In genomic region chr4:140286503-140286902, GRCh38 we compare ENCODE assay signal across 17 cellular contexts.
DNase-seq lines count a peak whose midpoint lies in the region; ATAC-seq lines count a peak whose summit lies in the region.
"Had no signal": no experiment of that assay in that cellular context is flagged by ENCODE, and none has a peak within 500 bp of the region (broad histone marks: within the 10 kb centered on the region; RNA-seq: fewer than 3 reads in every experiment).

No MANE protein-coding gene starts in this region.

- DNase-seq in Ammon's horn (ENCODE audit: low spot score) (peak; percentile 56), NCI-H1694 (lab: John Stamatoyannopoulos, UW) (peak; percentile 89), anterior cingulate cortex (lab: John Stamatoyannopoulos, UW) (peak in 46 of 58 donors; percentile 5 to 69 (median 27)), occipital lobe (lab: John Stamatoyannopoulos, UW) (peak; percentile 30), HCEC 1CT (no peak), mesenteric fat pad (ENCODE audit: low spot score) (no peak)
- no peak for DNase-seq in activated T-cell treated with anti-CD3 and anti-CD28 coated beads, Interleukin-2, amount 50 U/mL, for 1 hour
- DNase-seq: activated CD8-positive, alpha-beta memory T cell treated with anti-CD3 and anti-CD28 coated beads, Interleukin-2, amount 10 ng/mL, durations not matched to agents 7 days and 5 days; activated naive CD4-positive, alpha-beta T cell; effector memory CD8-positive, alpha-beta T cell; Karpas-422; NCI-H187; PC-3; stimulated activated CD4-positive, alpha-beta T cell treated with anti-CD3 and anti-CD28 coated beads, Interleukin-15, amount 100 ng/mL, for 24 hours; SW 1271 had no signal

- no peak for ATAC-seq in HG03139 (IDR thresholded peaks at IDR 0.05; ENCODE audit: unreplicated experiment)
- ATAC-seq: activated CD8-positive, alpha-beta memory T cell treated with anti-CD3 and anti-CD28 coated beads, Interleukin-2, amount 10 ng/mL, durations not matched to agents 7 days and 5 days; effector memory CD8-positive, alpha-beta T cell; PC-3; WTC11 had no signal

Comparison
In these comparisons a context has a peak if more than half of its experiments do, and no peak if none do; other contexts are left out.
1. DNase-seq: peak in Ammon's horn (single experiment), NCI-H1694 (single experiment), anterior cingulate cortex (46 of 58) and occipital lobe (single experiment); none in HCEC 1CT (single experiment), mesenteric fat pad (single experiment) and activated T-cell treated with anti-CD3 and anti-CD28 coated beads, Interleukin-2, amount 50 U/mL, for 1 hour (single experiment).